26 cellular contexts compared by ENCODE assay signal in genomic region chr9:107945961-107946360, GRCh38.
"Had no signal": no experiment of that assay in that cellular context is flagged by ENCODE, and none has a peak within 500 bp of the region (broad histone marks: within the 10 kb centered on the region; RNA-seq: fewer than 3 reads in every experiment).

No MANE protein-coding gene starts in this region.

- H3K4me3 ChIP-seq: gastrocnemius medialis, lung, ovary, right lobe of liver, smooth muscle cell, suprapubic skin, transverse colon, upper lobe of right lung, uterus had no signal

- H3K27me3 Mint-ChIP-seq: dendritic cell treated with granulocyte-macrophage colony-stimulating factor and Interleukin-4, amounts not matched to agents 40 ng/mL and 50 ng/mL, for 4 days; stimulated activated naive CD8-positive, alpha-beta T cell treated with anti-CD3 and anti-CD28 coated beads, Interleukin-15, amount 100 ng/mL, for 72 hours had no signal

- H3K27ac Mint-ChIP-seq: dendritic cell treated with granulocyte-macrophage colony-stimulating factor and Interleukin-4, amounts not matched to agents 40 ng/mL and 50 ng/mL, for 4 days; endodermal cell; memory B cell; natural killer cell; stimulated activated naive CD8-positive, alpha-beta T cell treated with anti-CD3 and anti-CD28 coated beads, Interleukin-15, amount 100 ng/mL, for 72 hours had no signal

- H3K4me3 Mint-ChIP-seq: dendritic cell treated with granulocyte-macrophage colony-stimulating factor and Interleukin-4, amounts not matched to agents 40 ng/mL and 50 ng/mL, for 4 days; endodermal cell; memory B cell; natural killer cell; stimulated activated naive CD8-positive, alpha-beta T cell treated with anti-CD3 and anti-CD28 coated beads, Interleukin-15, amount 100 ng/mL, for 72 hours had no signal

- H3K4me2 ChIP-seq: smooth muscle cell had no signal

- H3K36me3 ChIP-seq: gastrocnemius medialis, ovary, right lobe of liver, suprapubic skin, transverse colon, upper lobe of right lung, uterus had no signal

- ATAC-seq: esophagus mucosa; natural killer cell; stimulated activated naive CD8-positive, alpha-beta T cell treated with anti-CD3 and anti-CD28 coated beads, Interleukin-15, amount 100 ng/mL, for 72 hours; upper lobe of right lung had no signal

- H3K4me1 ChIP-seq: right lobe of liver, suprapubic skin, transverse colon, upper lobe of right lung, uterus had no signal

- H3K27me3 ChIP-seq: gastrocnemius medialis, ovary, right lobe of liver, suprapubic skin, transverse colon, upper lobe of right lung, uterus had no signal

- DNase-seq: effector CD8-positive, alpha-beta T cell; endodermal cell; gastrocnemius medialis; head of caudate nucleus; natural killer cell; occipital lobe; ovary; posterior cingulate gyrus; retina; right lobe of liver; stimulated activated CD4-positive, alpha-beta T cell treated with anti-CD3 and anti-CD28 coated beads, Interleukin-12 subunit alpha, Interleukin-12 subunit beta, amount 100 ng/mL, for 4 hours; stimulated activated CD4-positive, alpha-beta T cell treated with anti-CD3 and anti-CD28 coated beads, Interleukin-1b, Interleukin-23, amount 100 ng/mL, for 48 hours; stimulated activated CD4-positive, alpha-beta T cell treated with anti-CD3 and anti-CD28 coated beads, Interleukin-4, amount 100 ng/mL, for 1 hour; stimulated activated CD8-positive, alpha-beta memory T cell treated with anti-CD3 and anti-CD28 coated beads, Interleukin-4, amount 100 ng/mL, for 48 hours; stimulated activated naive CD4-positive, alpha-beta T cell; stimulated activated naive CD8-positive, alpha-beta T cell treated with anti-CD3 and anti-CD28 coated beads, Interleukin-15, amount 100 ng/mL, for 72 hours; transverse colon; upper lobe of right lung; uterus had no signal

- H3K27ac ChIP-seq: epithelial cell of prostate, ovary, right lobe of liver, suprapubic skin, upper lobe of right lung, uterus had no signal

- H3K36me3 Mint-ChIP-seq: natural killer cell had no signal

- H3K4me1 Mint-ChIP-seq: natural killer cell; stimulated activated naive CD8-positive, alpha-beta T cell treated with anti-CD3 and anti-CD28 coated beads, Interleukin-15, amount 100 ng/mL, for 72 hours had no signal

- H3K9me3 ChIP-seq: gastrocnemius medialis, ovary, right lobe of liver, suprapubic skin, transverse colon, upper lobe of right lung had no signal
